ENCODE assay signal across 11 cellular contexts in genomic region chr6:38110407-38111025, GRCh38.
DNase-seq lines count a peak whose midpoint lies in the region; ATAC-seq, FAIRE-seq and TF ChIP-seq lines count a peak whose summit lies in the region.
"Had no signal": no experiment of that assay in that cellular context is flagged by ENCODE, and none has a peak within 500 bp of the region (broad histone marks: within the 10 kb centered on the region; RNA-seq: fewer than 3 reads in every experiment).

No MANE protein-coding gene starts in this region.

- 64 to 72% (median 65%) methylated on average over 9 of the region's 9 CpGs for WGBS in psoas muscle, 3 donors

- DNase-seq in NCI-H510A treated with DMSO at 0.1 percent for 48 hours (lab: John Stamatoyannopoulos, UW) (peak; percentile 83), NCI-H510A (lab: John Stamatoyannopoulos, UW) (no peak), NCI-H2171 treated with DMSO at 0.1 percent for 48 hours (lab: John Stamatoyannopoulos, UW) (peak; percentile 90), psoas muscle (peak; percentile 25 to 57), cerebellum (ENCODE audit: low spot score) (no peak), RCC 7860 (ENCODE audit: low spot score) (no peak)
- DNase-seq in central memory CD4-positive, alpha-beta T cell = no peak
- DNase-seq: activated effector memory CD4-positive, alpha-beta T cell treated with Interleukin-2 at 50 U/mL for 16 hours; stimulated activated CD4-positive, alpha-beta T cell treated with anti-CD3 and anti-CD28 coated beads, Interleukin-2, amount 100 ng/mL, for 48 hours had no signal

- H3K4me1 ChIP-seq in psoas muscle = peaks cover 11% of the 10 kb centered on the region
- H3K4me1 ChIP-seq: A549 had no signal

- no peak for FAIRE-seq in RCC 7860 (lab: Jason Lieb, UNC)
- FAIRE-seq: A549 had no signal

- intact Hi-C loops in psoas muscle (cut with DNase I) = no loop called here

- ATAC-seq in esophagus mucosa (peak; percentile 77), psoas muscle (peak; percentile 48 to 80 (median 79))
- ATAC-seq: A549 had no signal

- H3K27ac ChIP-seq in psoas muscle = no peak overlapping the region
- H3K27ac ChIP-seq: A549 had no signal

- TF ChIP-seq CTCF in psoas muscle (IDR thresholded peaks at IDR 0.05) = no peak

- no peak overlapping the region for H3K4me3 ChIP-seq in psoas muscle
- H3K4me3 ChIP-seq: A549 had no signal

- H3K36me3 ChIP-seq in psoas muscle (ENCODE audit: insufficient read depth in 1 of 2, low read depth in 1 of 2) = peaks cover 0 to 4% of the 10 kb centered on the region in 2 donors

- H3K9me3 ChIP-seq in psoas muscle = no peaks in the 10 kb centered on the region
- H3K9me3 ChIP-seq: A549 had no signal

- no peaks in the 10 kb centered on the region for H3K27me3 ChIP-seq in psoas muscle (ENCODE audit: insufficient read depth in 3 of 3, low read length in 2 of 3)

Comparison
In these comparisons a context has a peak if more than half of its experiments do, and no peak if none do; other contexts are left out.
1. DNase-seq: peak in NCI-H510A treated with DMSO at 0.1 percent for 48 hours (single experiment), NCI-H2171 treated with DMSO at 0.1 percent for 48 hours (single experiment) and psoas muscle (2 of 2); none in NCI-H510A (single experiment), cerebellum (single experiment), RCC 7860 (single experiment) and central memory CD4-positive, alpha-beta T cell (single experiment).